Comparison of ENCODE assay signal across 11 cellular contexts in the genomic region with DNA sequence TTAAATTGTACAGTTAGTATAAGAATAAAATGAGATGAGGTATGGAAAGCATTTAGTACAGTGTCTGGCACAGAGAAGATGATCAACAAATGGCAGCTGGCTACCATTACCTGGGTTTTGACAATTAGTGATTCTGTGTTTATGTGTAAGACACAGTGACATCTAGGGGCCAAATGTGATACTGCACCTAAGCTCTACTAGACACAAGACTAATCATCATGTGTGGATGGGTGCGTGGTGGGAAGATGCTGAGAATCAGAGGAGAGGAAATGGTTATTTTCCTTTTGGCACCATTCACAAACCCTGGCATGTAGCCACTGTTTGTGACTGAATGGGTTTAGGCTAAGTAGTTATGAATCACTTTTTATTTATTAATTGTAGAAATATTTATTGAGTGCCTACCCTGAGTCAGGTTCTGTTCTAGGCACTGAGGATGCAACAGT.
DNase-seq lines count a peak whose midpoint lies in the region; ATAC-seq, FAIRE-seq and TF ChIP-seq lines count a peak whose summit lies in the region.
"Had no signal": no experiment of that assay in that cellular context is flagged by ENCODE, and none has a peak within 500 bp of the region (broad histone marks: within the 10 kb centered on the region; RNA-seq: fewer than 3 reads in every experiment).

No MANE protein-coding gene starts in this region.

- peak; percentile 5 for DNase-seq in NCI-H345 (lab: John Stamatoyannopoulos, UW)
- DNase-seq in NCI-H345 treated with DMSO at 0.1 percent for 48 hours (lab: John Stamatoyannopoulos, UW; ENCODE audit: unreplicated experiment): no peak
- peak; percentile 29 for DNase-seq in Jurkat, Clone E6-1 (ENCODE audit: low read depth, low spot score)
- DNase-seq in bronchial epithelial cell (ENCODE audit: low read depth): peak; percentile 80
- no peak for DNase-seq in nephron progenitor cell
- DNase-seq in right atrium auricular region (ENCODE audit: low spot score): no peak
- DNase-seq: retina had no signal

- H3K27me3 Mint-ChIP-seq in nephron progenitor cell (ENCODE audit: low read depth, poor library complexity): peaks cover 16% of the 10 kb centered on the region

- H3K4me1 ChIP-seq in right atrium auricular region: no peaks in the 10 kb centered on the region
- H3K4me1 ChIP-seq: BLaER1 treated with 17β-estradiol and CSF1 and Interleukin-3, amounts not matched to agents 10 nM and 100 nM had no signal

- no peak for FAIRE-seq in bronchial epithelial cell (lab: Jason Lieb, UNC)

- H3K27me3 ChIP-seq in bronchial epithelial cell (ENCODE audit: control insufficient read depth, insufficient read depth, low read length) (no peaks in the 10 kb centered on the region), right atrium auricular region (no peaks in the 10 kb centered on the region)
- H3K27me3 ChIP-seq: BLaER1 treated with 17β-estradiol and CSF1 and Interleukin-3, amounts not matched to agents 10 nM and 100 nM had no signal

- H3K36me3 ChIP-seq in bronchial epithelial cell (ENCODE audit: control insufficient read depth, insufficient read depth, low read length) (no peaks in the 10 kb centered on the region), right atrium auricular region (no peaks in the 10 kb centered on the region)
- H3K36me3 ChIP-seq: BLaER1 treated with 17β-estradiol and CSF1 and Interleukin-3, amounts not matched to agents 10 nM and 100 nM had no signal

- no peak overlapping the region for H3K4me3 ChIP-seq in Jurkat, Clone E6-1 (ENCODE audit: low read length)
- no peak overlapping the region for H3K4me3 ChIP-seq in bronchial epithelial cell (ENCODE audit: low read depth, low read length)
- H3K4me3 ChIP-seq in right atrium auricular region: no peak overlapping the region
- H3K4me3 ChIP-seq: BLaER1 treated with 17β-estradiol and CSF1 and Interleukin-3, amounts not matched to agents 10 nM and 100 nM had no signal

- H3K36me3 Mint-ChIP-seq in nephron progenitor cell (ENCODE audit: low read depth): peaks cover 5% of the 10 kb centered on the region

- no peaks in the 10 kb centered on the region for H3K4me1 Mint-ChIP-seq in nephron progenitor cell
- H3K4me1 Mint-ChIP-seq: central memory CD8-positive, alpha-beta T cell had no signal

- no peak overlapping the region for H3K4me3 Mint-ChIP-seq in nephron progenitor cell
- H3K4me3 Mint-ChIP-seq: central memory CD8-positive, alpha-beta T cell had no signal

- ATAC-seq in GM21367 (IDR thresholded peaks at IDR 0.05; ENCODE audit: unreplicated experiment): no peak
- ATAC-seq in HG02571 (IDR thresholded peaks at IDR 0.05; ENCODE audit: unreplicated experiment): no peak

- TF ChIP-seq CTCF in bronchial epithelial cell (IDR thresholded peaks at IDR 0.05; ENCODE audit: insufficient read depth, low read length, severe bottlenecking) (peak; percentile 53), nephron progenitor cell (IDR thresholded peaks at IDR 0.05) (peak; percentile 26), right atrium auricular region (IDR thresholded peaks at IDR 0.05) (peak in 1 of 2 donors; percentile 25)

- no peak overlapping the region for H3K27ac ChIP-seq in right atrium auricular region
- H3K27ac ChIP-seq: BLaER1 treated with 17β-estradiol and CSF1 and Interleukin-3, amounts not matched to agents 10 nM and 100 nM had no signal

- H3K9me3 Mint-ChIP-seq in nephron progenitor cell: peaks cover 20% of the 10 kb centered on the region

- peaks cover 0 to 19% of the 10 kb centered on the region in 2 donors for H3K9me3 ChIP-seq in right atrium auricular region

- no peak overlapping the region for H3K27ac Mint-ChIP-seq in nephron progenitor cell

Comparison
In these comparisons a context has a peak if more than half of its experiments do, and no peak if none do; other contexts are left out.
1. DNase-seq: peak in NCI-H345 (single experiment), Jurkat, Clone E6-1 (single experiment) and bronchial epithelial cell (single experiment); none in NCI-H345 treated with DMSO at 0.1 percent for 48 hours (single experiment), nephron progenitor cell (single experiment) and right atrium auricular region (single experiment).